In the genomic region with DNA sequence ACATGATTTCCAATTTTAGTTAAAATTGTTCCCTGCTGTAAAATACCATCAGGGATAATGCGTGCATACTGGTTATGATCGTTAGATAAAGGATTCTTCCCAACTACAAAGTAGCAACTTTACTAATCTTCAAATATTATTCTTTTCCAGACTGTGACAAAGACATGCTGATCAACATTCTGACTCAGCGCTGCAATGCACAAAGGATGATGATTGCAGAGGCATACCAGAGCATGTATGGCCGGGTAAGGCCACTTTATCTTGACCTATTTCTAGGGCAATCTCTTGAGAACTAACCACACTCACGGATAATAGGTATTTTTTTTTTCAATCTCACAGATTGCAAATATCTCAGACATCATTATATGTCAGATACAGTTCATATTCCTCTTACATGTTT, we compare ENCODE assay signal across 24 cellular contexts. TPM values are rescaled to one million over a fixed set of nuclear protein-coding genes. Genes with fewer than 3 reads are reported as not detected.
DNase-seq lines count a peak whose midpoint lies in the region; ATAC-seq and TF ChIP-seq lines count a peak whose summit lies in the region.
"Had no signal": no experiment of that assay in that cellular context is flagged by ENCODE, and none has a peak within 500 bp of the region (broad histone marks: within the 10 kb centered on the region; RNA-seq: fewer than 3 reads in every experiment).

No MANE protein-coding gene starts in this region.

- ATAC-seq in foreskin keratinocyte = peak; percentile 77
- ATAC-seq in GM21619 (IDR thresholded peaks at IDR 0.05; ENCODE audit: unreplicated experiment) = no peak
- no peak for ATAC-seq in effector memory CD8-positive, alpha-beta T cell (replicated peaks)
- ATAC-seq: gastrocnemius medialis, left ventricle myocardium superior, Panc1, right lobe of liver had no signal

- no peak overlapping the region for H3K4me3 ChIP-seq in AG10803 (ENCODE audit: low read length)
- H3K4me3 ChIP-seq: cardiac muscle cell, gastrocnemius medialis, right lobe of liver had no signal

- no peaks in the 10 kb centered on the region for H3K9me3 Mint-ChIP-seq in effector memory CD8-positive, alpha-beta T cell
- H3K9me3 Mint-ChIP-seq: activated naive CD4-positive, alpha-beta T cell treated with anti-CD3 and anti-CD28 coated beads, Interleukin-2, amount 50 U/mL, for 24 hours; activated T-cell treated with anti-CD3 and anti-CD28 coated beads, Interleukin-2, amount 50 U/mL, for 24 hours; CD8-positive, alpha-beta memory T cell had no signal

- TF ChIP-seq CTCF in AG10803 (conservative IDR thresholded peaks at IDR 0.05; ENCODE audit: low read length) (no peak), foreskin keratinocyte (conservative IDR thresholded peaks at IDR 0.05) (no peak)

- H3K27ac ChIP-seq in foreskin keratinocyte = no peak overlapping the region
- H3K27ac ChIP-seq: cardiac muscle cell, gastrocnemius medialis, right lobe of liver had no signal

- H3K36me3 Mint-ChIP-seq in effector memory CD8-positive, alpha-beta T cell (ENCODE audit: insufficient read depth) = no peaks in the 10 kb centered on the region
- H3K36me3 Mint-ChIP-seq: activated naive CD4-positive, alpha-beta T cell treated with anti-CD3 and anti-CD28 coated beads, Interleukin-2, amount 50 U/mL, for 24 hours; CD8-positive, alpha-beta memory T cell had no signal

- peak; percentile 13 for DNase-seq in AG10803 (ENCODE audit: low read depth)
- DNase-seq in HT1080 (ENCODE audit: low read depth) = peak; percentile 21
- DNase-seq in amniotic stem cell (lab: John Stamatoyannopoulos, UW) = peak; percentile 15
- peak in 1 of 2 donors; percentile 69 for DNase-seq in foreskin keratinocyte
- no peak for DNase-seq in effector memory CD8-positive, alpha-beta T cell
- DNase-seq in activated CD4-positive, alpha-beta T cell treated with anti-CD3 and anti-CD28 coated beads, Interleukin-2, amount 50 U/mL, for 1 hour = no peak
- no peak for DNase-seq in cortex of kidney (lab: John Stamatoyannopoulos, UW)
- DNase-seq: activated CD4-positive, alpha-beta T cell treated with anti-CD3 and anti-CD28 coated beads, Interleukin-2, amount 50 U/mL, for 48 hours; activated T-cell treated with anti-CD3 and anti-CD28 coated beads, Interleukin-2, amount 50 U/mL, for 24 hours; CD8-positive, alpha-beta memory T cell; DND-41; effector memory CD4-positive, alpha-beta T cell; gastrocnemius medialis; KG1; left ventricle myocardium superior; NCI-H1105; NCI-H2171; right lobe of liver had no signal

- no peaks in the 10 kb centered on the region for H3K4me1 Mint-ChIP-seq in effector memory CD8-positive, alpha-beta T cell (ENCODE audit: low read depth in 2 of 2)
- H3K4me1 Mint-ChIP-seq: activated naive CD4-positive, alpha-beta T cell treated with anti-CD3 and anti-CD28 coated beads, Interleukin-2, amount 50 U/mL, for 24 hours; CD8-positive, alpha-beta memory T cell had no signal

- peaks cover 7 to 10% of the 10 kb centered on the region in 2 donors for H3K27me3 Mint-ChIP-seq in effector memory CD8-positive, alpha-beta T cell

- H3K4me3 Mint-ChIP-seq in effector memory CD8-positive, alpha-beta T cell = no peak overlapping the region
- H3K4me3 Mint-ChIP-seq: activated naive CD4-positive, alpha-beta T cell treated with anti-CD3 and anti-CD28 coated beads, Interleukin-2, amount 50 U/mL, for 24 hours; activated T-cell treated with anti-CD3 and anti-CD28 coated beads, Interleukin-2, amount 50 U/mL, for 24 hours; CD8-positive, alpha-beta memory T cell had no signal

- H3K27ac Mint-ChIP-seq in effector memory CD8-positive, alpha-beta T cell = no peak overlapping the region
- H3K27ac Mint-ChIP-seq: activated naive CD4-positive, alpha-beta T cell treated with anti-CD3 and anti-CD28 coated beads, Interleukin-2, amount 50 U/mL, for 24 hours; activated T-cell treated with anti-CD3 and anti-CD28 coated beads, Interleukin-2, amount 50 U/mL, for 24 hours; CD8-positive, alpha-beta memory T cell had no signal

- no peaks in the 10 kb centered on the region for H3K27me3 ChIP-seq in foreskin keratinocyte
- H3K27me3 ChIP-seq: cardiac muscle cell, gastrocnemius medialis, right lobe of liver had no signal

- peaks cover 21% of the 10 kb centered on the region for H3K4me1 ChIP-seq in foreskin keratinocyte
- H3K4me1 ChIP-seq: gastrocnemius medialis, right lobe of liver had no signal

RNA-seq across cellular contexts. Expression of a gene that starts 47.0 kb away (rescaled TPM):
- total RNA-seq in HT1080 (2014; rRNA removed; shearing (Covaris generic)) = 0.11 and 0.67 TPM in 2 replicates
- 2.3 and 2.5 TPM in 2 replicates for polyA plus RNA-seq in HT1080 (2015; cell fraction: cytosol; rRNA removed)
- polyA plus RNA-seq in HT1080 (2015; cell fraction: nucleus; rRNA removed) = 2.9 and 4.7 TPM in 2 replicates
- not detected in 2 replicates for total RNA-seq in foreskin keratinocyte
- polyA plus RNA-seq in foreskin keratinocyte = not detected in 2 replicates
- total RNA-seq: cardiac muscle cell; CD8-positive, alpha-beta memory T cell; gastrocnemius medialis; left ventricle myocardium superior; omental fat pad; subcutaneous adipose tissue had no signal
- polyA plus RNA-seq: cardiac muscle cell; CD8-positive, alpha-beta memory T cell had no signal

Comparison
In these comparisons a context has a peak if more than half of its experiments do, and no peak if none do; other contexts are left out.
1. DNase-seq: peak in AG10803 (single experiment), HT1080 (single experiment) and amniotic stem cell (single experiment); none in effector memory CD8-positive, alpha-beta T cell (0 of 3), activated CD4-positive, alpha-beta T cell treated with anti-CD3 and anti-CD28 coated beads, Interleukin-2, amount 50 U/mL, for 1 hour (single experiment) and cortex of kidney (single experiment).